8 cellular contexts compared by ENCODE assay signal in the genomic region with DNA sequence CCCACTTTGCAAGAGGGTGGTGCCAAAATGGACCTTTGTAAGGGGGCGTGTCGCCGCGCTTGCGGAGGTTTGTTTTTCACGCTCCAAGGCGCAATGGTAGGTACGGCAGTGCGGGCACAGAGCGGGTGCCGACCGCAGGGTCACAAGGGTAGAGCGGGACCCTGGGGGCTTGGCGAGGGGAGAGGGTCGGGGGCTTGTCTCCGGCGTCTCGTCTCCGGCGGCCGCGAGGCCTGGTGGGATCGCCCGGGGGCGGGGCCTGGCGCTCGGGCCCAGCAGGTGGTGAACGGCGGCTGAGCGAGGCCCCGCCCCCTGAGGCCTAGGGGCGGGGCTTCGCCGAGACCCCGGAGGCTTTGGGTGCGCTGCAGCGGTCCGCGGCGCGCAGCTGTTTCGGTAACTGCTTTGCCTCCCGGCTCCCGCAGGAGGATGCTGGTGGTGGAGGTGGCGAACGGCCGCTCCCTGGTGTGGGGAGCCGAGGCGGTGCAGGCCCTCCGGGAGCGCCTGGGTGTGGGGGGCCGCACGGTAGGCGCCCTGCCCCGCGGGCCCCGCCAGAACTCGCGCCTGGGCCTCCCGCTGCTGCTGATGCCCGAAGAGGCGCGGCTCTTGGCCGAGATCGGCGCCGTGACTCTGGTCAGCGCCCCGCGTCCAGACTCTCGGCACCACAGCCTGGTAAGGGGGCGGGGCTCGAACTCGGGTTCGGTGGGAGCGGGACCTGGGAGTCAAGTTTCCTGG. TPM values are rescaled to one million over a fixed set of nuclear protein-coding genes. Genes with fewer than 3 reads are reported as not detected.
A peak's percentile ranks its signal among the peaks of the same experiment; 100 is the strongest.
DNase-seq lines count a peak whose midpoint lies in the region; ATAC-seq and TF ChIP-seq lines count a peak whose summit lies in the region.

A gene (plus strand): TSS at position 367 of the 729 bp plus-strand sequence. CDS start 57 bp downstream, at position 424.

- H3K9ac ChIP-seq in GM23248 (peak within 1 kb of the TSS; percentile 94), Karpas-422 (ENCODE audit: low read length) (peak within 1 kb of the TSS; percentile 87), trophoblast cell (ENCODE audit: low read length) (peak within 1 kb of the TSS; percentile 91)

- peaks cover 37% of the 10 kb centered on the region for H3K4me1 Mint-ChIP-seq in activated naive CD8-positive, alpha-beta T cell (ENCODE audit: low read depth)

- in situ Hi-C loops in GM23248 (cut with MboI): no loop called here

- peak within 1 kb of the TSS; percentile 95 for H4K91ac ChIP-seq in trophoblast cell (ENCODE audit: low read depth, low read length)

- no peaks in the 10 kb centered on the region for H3K27me3 ChIP-seq in GM23248 (replicated peaks; ENCODE audit: insufficient read depth)
- H3K27me3 ChIP-seq in Karpas-422 (ENCODE audit: low read length): no peaks in the 10 kb centered on the region
- H3K27me3 ChIP-seq in RWPE2 (ENCODE audit: insufficient read depth, poor library complexity, severe bottlenecking): no peaks in the 10 kb centered on the region
- no peaks in the 10 kb centered on the region for H3K27me3 ChIP-seq in trophoblast cell (ENCODE audit: insufficient read depth, low read length)

- H3K14ac ChIP-seq in trophoblast cell (ENCODE audit: low read length): peak within 1 kb of the TSS; percentile 99

- H2BK120ac ChIP-seq in trophoblast cell (ENCODE audit: insufficient read depth, low read length, poor library complexity): peak within 1 kb of the TSS; percentile 95

- H3K27ac Mint-ChIP-seq in activated naive CD8-positive, alpha-beta T cell: peak within 1 kb of the TSS; percentile 100

- H3K36me3 Mint-ChIP-seq in activated naive CD8-positive, alpha-beta T cell: no peaks in the 10 kb centered on the region

- peak within 1 kb of the TSS; percentile 78 for H2AFZ ChIP-seq in GM23248
- H2AFZ ChIP-seq in Karpas-422 (ENCODE audit: low read length): peak within 1 kb of the TSS; percentile 95
- H2AFZ ChIP-seq in trophoblast cell (ENCODE audit: insufficient read depth, low read length, poor library complexity): peak within 1 kb of the TSS; percentile 95

- peak within 1 kb of the TSS; percentile 98 for H3K27ac ChIP-seq in GM23248
- peak within 1 kb of the TSS; percentile 83 for H3K27ac ChIP-seq in Karpas-422 (ENCODE audit: low read length)
- peak within 1 kb of the TSS; percentile 76 for H3K27ac ChIP-seq in RWPE2 (ENCODE audit: poor library complexity, severe bottlenecking)
- H3K27ac ChIP-seq in trophoblast cell (ENCODE audit: low read depth, low read length): peak within 1 kb of the TSS; percentile 99

- H4K8ac ChIP-seq in trophoblast cell (ENCODE audit: low read depth, low read length): peak within 1 kb of the TSS; percentile 95

- peak within 1 kb of the TSS; percentile 40 for H2AK5ac ChIP-seq in trophoblast cell (ENCODE audit: low read length)

- H2BK12ac ChIP-seq in trophoblast cell (ENCODE audit: low read length): peak within 1 kb of the TSS; percentile 66

- H3K27me3 Mint-ChIP-seq in activated naive CD8-positive, alpha-beta T cell: no peaks in the 10 kb centered on the region

- no peak within 1 kb of the TSS for H3K23ac ChIP-seq in trophoblast cell (ENCODE audit: low read length)

- H3K79me2 ChIP-seq in GM23248 (ENCODE audit: insufficient read depth) (peaks cover 66% of the 10 kb centered on the region), Karpas-422 (ENCODE audit: low read length) (peaks cover 47% of the 10 kb centered on the region), trophoblast cell (ENCODE audit: control insufficient read depth, insufficient read depth, low read length, poor library complexity) (peaks cover 26% of the 10 kb centered on the region)

- peaks cover 18% of the 10 kb centered on the region for H3F3A ChIP-seq in GM23248 (ENCODE audit: insufficient read depth)

- H3K36me3 ChIP-seq in GM23248 (ENCODE audit: low read depth): peaks cover 6% of the 10 kb centered on the region
- peaks cover 17% of the 10 kb centered on the region; the same call in 1 of the 2 replicates for H3K36me3 ChIP-seq in Karpas-422 (ENCODE audit: insufficient read depth, low read length)
- H3K36me3 ChIP-seq in RWPE2 (ENCODE audit: low read depth): peaks cover 28% of the 10 kb centered on the region
- H3K36me3 ChIP-seq in trophoblast cell (ENCODE audit: control insufficient read depth in 1 of 2, insufficient read depth in 2 of 2, low read length in 2 of 2): peaks cover 22 to 24% of the 10 kb centered on the region in 2 experiments

- peak within 1 kb of the TSS; percentile 90 for H3K4me2 ChIP-seq in GM23248 (ENCODE audit: unreplicated experiment)
- H3K4me2 ChIP-seq in Karpas-422 (ENCODE audit: low read depth, low read length, poor library complexity, severe bottlenecking): peak within 1 kb of the TSS; percentile 76
- peak within 1 kb of the TSS; percentile 67 for H3K4me2 ChIP-seq in trophoblast cell (ENCODE audit: low read length)

- H3K79me1 ChIP-seq in trophoblast cell (ENCODE audit: low read length): peaks cover 27% of the 10 kb centered on the region

- H2BK5ac ChIP-seq in trophoblast cell (ENCODE audit: low read depth, low read length, poor library complexity): peak within 1 kb of the TSS; percentile 97

- H3K4ac ChIP-seq in trophoblast cell (ENCODE audit: low read depth, low read length): peak within 1 kb of the TSS; percentile 85

- WGBS in GM23248 (ENCODE audit: low coverage in 1 of 2, low lambda C conversion rate in 2 of 2, missing lambda C conversion rate in 2 of 2), 2 experiments: 1 to 2% methylated on average over 43 to 67 of the region's 76 CpGs
- no CpG with 5 or more reads among the region's 76 CpGs for WGBS in trophoblast cell (ENCODE audit: extremely low coverage, insufficient coverage, insufficient read length)

- peak within 1 kb of the TSS; percentile 98 for H3K18ac ChIP-seq in trophoblast cell (ENCODE audit: low read length)

- peak within 1 kb of the TSS; percentile 86 for H3K4me3 ChIP-seq in GM23248
- H3K4me3 ChIP-seq in Karpas-422 (ENCODE audit: low read length): peak within 1 kb of the TSS; percentile 73
- H3K4me3 ChIP-seq in RWPE2 (ENCODE audit: severe bottlenecking): peak within 1 kb of the TSS; percentile 71
- H3K4me3 ChIP-seq in trophoblast cell (ENCODE audit: low read depth, low read length): peak within 1 kb of the TSS; percentile 95

- intact Hi-C loops in cardiac septum (cut with DNase I): loop anchor here (1.0 to 2.0 kb wide), 2 partner anchors 9 to 14 kb away; a partner anchor contains a TSS

- H3K9me3 Mint-ChIP-seq in activated naive CD8-positive, alpha-beta T cell (ENCODE audit: low read depth): no peaks in the 10 kb centered on the region

- H3K4me1 ChIP-seq in GM23248 (ENCODE audit: insufficient read depth) (peaks cover 11% of the 10 kb centered on the region), Karpas-422 (ENCODE audit: low read length) (peaks cover 22% of the 10 kb centered on the region), RWPE2 (ENCODE audit: insufficient read depth, poor library complexity, severe bottlenecking) (no peaks in the 10 kb centered on the region), trophoblast cell (ENCODE audit: control insufficient read depth in 1 of 2, insufficient read depth in 2 of 2, low read length in 2 of 2) (peaks cover 10% of the 10 kb centered on the region in 2 experiments)

- TF ChIP-seq CTCF in RWPE2 (IDR thresholded peaks at IDR 0.05; ENCODE audit: poor library complexity, severe bottlenecking): no peak

- no peaks in the 10 kb centered on the region for H3K9me2 ChIP-seq in GM23248 (ENCODE audit: insufficient read depth)
- H3K9me2 ChIP-seq in Karpas-422 (replicated peaks; ENCODE audit: insufficient read depth, low read length): no peaks in the 10 kb centered on the region

- H3K4me3 Mint-ChIP-seq in activated naive CD8-positive, alpha-beta T cell: peak within 1 kb of the TSS; percentile 93

- H4K20me1 ChIP-seq in GM23248 (ENCODE audit: insufficient read depth): no peaks in the 10 kb centered on the region
- no peaks in the 10 kb centered on the region for H4K20me1 ChIP-seq in Karpas-422 (ENCODE audit: insufficient read depth, low read depth, low read length)

- DNase-seq in GM03348 (ENCODE audit: low spot score) (peak; percentile 90), GM23248 (peak; percentile 90), Karpas-422 (peak; percentile 97), RWPE2 (ENCODE audit: low spot score) (no peak), cardiac septum (ENCODE audit: low spot score) (peak; percentile 96), trophoblast cell (peak; percentile 83 to 89), ureter (ENCODE audit: low spot score) (no peak)

- peak within 1 kb of the TSS; percentile 87 for H4K12ac ChIP-seq in trophoblast cell (ENCODE audit: low read depth, low read length)

- H3K9me3 ChIP-seq in GM23248 (ENCODE audit: low read depth): no peaks in the 10 kb centered on the region
- no peaks in the 10 kb centered on the region for H3K9me3 ChIP-seq in Karpas-422 (ENCODE audit: low read length)
- H3K9me3 ChIP-seq in RWPE2 (ENCODE audit: severe bottlenecking): no peaks in the 10 kb centered on the region
- H3K9me3 ChIP-seq in trophoblast cell (ENCODE audit: insufficient read depth, low read depth, low read length): no peaks in the 10 kb centered on the region

- ATAC-seq in RWPE2 (ENCODE audit: low read depth): peak; percentile 26

RNA-seq across cellular contexts. Expression of the gene that starts here (rescaled TPM):
- 102 and 105 TPM in 2 replicates for total RNA-seq in GM23248 (2014; rRNA removed; shearing (Covaris generic))
- polyA plus RNA-seq in GM23248 (2016; fragmentation: Nextera tagmentation; extraction: Ambion mirVana): 90.0 TPM in 2 replicates
- 28.1 and 39.8 TPM in 2 replicates for total RNA-seq in Karpas-422 (2014; rRNA removed; shearing (Covaris generic); ENCODE audit: low replicate concordance)
- total RNA-seq in cardiac septum (22.6 TPM), ureter (27.7 TPM)
- 73.3 and 75.2 TPM in 2 replicates for polyA plus RNA-seq in trophoblast cell (2013)

Comparison
In these comparisons a context has a peak if more than half of its experiments do, and no peak if none do; other contexts are left out.
1. DNase-seq: peak in GM03348 (single experiment), GM23248 (single experiment), Karpas-422 (single experiment), cardiac septum (single experiment) and trophoblast cell (2 of 2); none in RWPE2 (single experiment) and ureter (single experiment).
2. Peak in every context shown above with its lines, with median percentiles within 50 percentile points of each other: H2AFZ ChIP-seq, H3K27ac ChIP-seq, H3K4me2 ChIP-seq, H3K4me3 ChIP-seq and H3K9ac ChIP-seq.